Comparison of ENCODE assay signal across 1 cellular context in genomic region chr1:32791881-32792280, GRCh38.
TF ChIP-seq lines count a peak whose summit lies in the region.

No MANE protein-coding gene starts in this region.

TF ChIP-seq in K562, 482 proteins besides CTCF, POLR2A, EP300 and RAD21:
- peak; percentile 8; the same call in 1 of the 2 replicates for TF ChIP-seq SUPT5H (IDR thresholded peaks at IDR 0.05)
- TF ChIP-seq SRF (CRISPR knock-in tag; IDR thresholded peaks at IDR 0.05), result no peak
